Comparison of ENCODE assay signal across 13 cellular contexts in genomic region chr16:12064291-12064690, GRCh38.
A peak's percentile ranks its signal among the peaks of the same experiment; 100 is the strongest.
DNase-seq lines count a peak whose midpoint lies in the region; ATAC-seq and TF ChIP-seq lines count a peak whose summit lies in the region.
"Had no signal": no experiment of that assay in that cellular context is flagged by ENCODE, and none has a peak within 500 bp of the region (broad histone marks: within the 10 kb centered on the region; RNA-seq: fewer than 3 reads in every experiment).

No MANE protein-coding gene starts in this region.

- H3K4me3 ChIP-seq in thoracic aorta: no peak overlapping the region
- H3K4me3 ChIP-seq: GM12878, GM23248 had no signal

- TF ChIP-seq CTCF in GM13976 (IDR thresholded peaks at IDR 0.05; ENCODE audit: borderline replicate concordance, control extremely low read depth, extremely low read depth, insufficient read depth, missing control alignments) (no peak), RWPE1 (conservative IDR thresholded peaks at IDR 0.05; ENCODE audit: low read depth) (no peak), glutamatergic neuron (IDR thresholded peaks at IDR 0.05; ENCODE audit: partially characterized antibody, unreplicated experiment) (no peak), thoracic aorta (IDR thresholded peaks at IDR 0.05) (no peak), CD14-positive monocyte (IDR thresholded peaks at IDR 0.05) (no peak)

- H3K27me3 Mint-ChIP-seq in glutamatergic neuron (ENCODE audit: unreplicated experiment): no peaks in the 10 kb centered on the region
- no peaks in the 10 kb centered on the region for H3K27me3 Mint-ChIP-seq in CD14-positive monocyte (ENCODE audit: low read depth in 3 of 3)
- H3K27me3 Mint-ChIP-seq: B cell; CD4-positive, alpha-beta memory T cell had no signal

- peaks cover 14 to 38% of the 10 kb centered on the region in 2 donors for H3K4me1 ChIP-seq in thoracic aorta (ENCODE audit: control insufficient read depth in 1 of 2, low read depth in 2 of 2)

- H3K36me3 ChIP-seq in thoracic aorta: no peaks in the 10 kb centered on the region

- DNase-seq in GM13976 (ENCODE audit: low spot score) (peak; percentile 2), RWPE1 (ENCODE audit: low spot score) (no peak), glutamatergic neuron (no peak), thoracic aorta (ENCODE audit: low spot score) (no peak), CD14-positive monocyte (ENCODE audit: low spot score) (no peak), HuH-7.5 (ENCODE audit: low spot score) (no peak)
- DNase-seq in stimulated activated CD4-positive, alpha-beta T cell treated with anti-CD3 and anti-CD28 coated beads, Interleukin-15, amount 100 ng/mL, for 24 hours: no peak
- DNase-seq: C1 segment of cervical spinal cord; CD4-positive, alpha-beta memory T cell; DMS79; GM23248 had no signal

- POLR2A ChIA-PET in RWPE1 (lab: Yijun Ruan, JAX; ENCODE audit: low non-redundant PET): no interaction called here

- H3K27ac ChIP-seq in RWPE1: peak overlapping the region; percentile 92; the same call in 1 of the 2 replicates
- peak overlapping the region; percentile 93 to 95 for H3K27ac ChIP-seq in thoracic aorta
- H3K27ac ChIP-seq: GM23248 had no signal

- intact Hi-C loops in CD14-positive monocyte (cut with micrococcal nuclease): loop anchor here in 1 of 2 donors (10.0 kb wide), 2 partner anchors 49 to 89 kb away; partner anchors contain the start of gene SNX29

- H3K27ac Mint-ChIP-seq in glutamatergic neuron (ENCODE audit: unreplicated experiment): peak overlapping the region; percentile 33
- peak overlapping the region in 3 of 7 donors; percentile 33 to 88 (median 57) for H3K27ac Mint-ChIP-seq in CD14-positive monocyte

- H3K9me3 Mint-ChIP-seq in glutamatergic neuron (ENCODE audit: unreplicated experiment) (peaks cover 2% of the 10 kb centered on the region), CD14-positive monocyte (no peaks in the 10 kb centered on the region)
- H3K9me3 Mint-ChIP-seq: CD4-positive, alpha-beta memory T cell had no signal

- H3K4me1 Mint-ChIP-seq in glutamatergic neuron (ENCODE audit: low read depth, unreplicated experiment): peaks cover 12% of the 10 kb centered on the region
- H3K4me1 Mint-ChIP-seq in CD14-positive monocyte: peaks cover 22% of the 10 kb centered on the region

- no peak overlapping the region for H3K4me3 Mint-ChIP-seq in glutamatergic neuron (ENCODE audit: unreplicated experiment)
- no peak overlapping the region for H3K4me3 Mint-ChIP-seq in CD14-positive monocyte
- H3K4me3 Mint-ChIP-seq: B cell; CD4-positive, alpha-beta memory T cell had no signal

- ATAC-seq in thoracic aorta (ENCODE audit: insufficient number of reproducible peaks, low FRiP score, low read depth): no peak
- ATAC-seq: GM12878 had no signal

- H3K27me3 ChIP-seq in thoracic aorta (replicated peaks; ENCODE audit: insufficient read depth): no peaks in the 10 kb centered on the region

- CTCF ChIA-PET in RWPE1 (lab: Yijun Ruan, JAX): interaction anchor here (0.6 kb wide), 1 partner anchor 9 kb away, joined by 3 read pairs; no protein-coding TSS in a partner anchor

- in situ Hi-C loops in GM13976 (cut with MboI; ENCODE audit: low sequenced_read_pairs, unreplicated experiment): loop anchor here (10.0 kb wide), 1 partner anchor 109 kb away; no protein-coding TSS in a partner anchor

- H3K9me3 ChIP-seq in thoracic aorta: no peaks in the 10 kb centered on the region

- H3K36me3 Mint-ChIP-seq in glutamatergic neuron (ENCODE audit: unreplicated experiment): no peaks in the 10 kb centered on the region
- H3K36me3 Mint-ChIP-seq in CD14-positive monocyte: peaks cover 48 to 50% of the 10 kb centered on the region in 2 donors
